20 cellular contexts compared by ENCODE assay signal in genomic region chr15:69141833-69142232, GRCh38.
"Had no signal": no experiment of that assay in that cellular context is flagged by ENCODE, and none has a peak within 500 bp of the region (broad histone marks: within the 10 kb centered on the region; RNA-seq: fewer than 3 reads in every experiment).

No MANE protein-coding gene starts in this region.

- H3K4me3 Mint-ChIP-seq: immature natural killer cell; naive thymus-derived CD4-positive, alpha-beta T cell; nephron progenitor cell; stimulated activated effector memory CD8-positive, alpha-beta T cell treated with anti-CD3 and anti-CD28 coated beads, Interleukin-12 subunit alpha, Interleukin-12 subunit beta, amount 100 ng/mL, for 72 hours had no signal

- DNase-seq: erythroblast; foreskin melanocyte; immature natural killer cell; left cardiac atrium; mesendoderm; naive thymus-derived CD4-positive, alpha-beta T cell; nephron progenitor cell; psoas muscle; retina; stimulated activated CD4-positive, alpha-beta T cell treated with anti-CD3 and anti-CD28 coated beads, Interleukin-4, amount 100 ng/mL, for 1 hour; stimulated activated CD8-positive, alpha-beta memory T cell treated with anti-CD3 and anti-CD28 coated beads, Interleukin-4, amount 100 ng/mL, for 48 hours; stimulated activated naive CD8-positive, alpha-beta T cell treated with anti-CD3 and anti-CD28 coated beads, Interleukin-15, Interleukin-2, amounts not matched to agents 100 U/mL and 50 U/mL, for 24 hours; testis; upper lobe of right lung had no signal

- ATAC-seq: left cardiac atrium; naive thymus-derived CD4-positive, alpha-beta T cell; psoas muscle; stimulated activated effector memory CD8-positive, alpha-beta T cell treated with anti-CD3 and anti-CD28 coated beads, Interleukin-12 subunit alpha, Interleukin-12 subunit beta, amount 100 ng/mL, for 72 hours; stimulated activated naive CD8-positive, alpha-beta T cell treated with anti-CD3 and anti-CD28 coated beads, Interleukin-15, Interleukin-2, amounts not matched to agents 100 U/mL and 50 U/mL, for 24 hours; upper lobe of right lung had no signal

- H3K4me1 Mint-ChIP-seq: immature natural killer cell; stimulated activated effector memory CD8-positive, alpha-beta T cell treated with anti-CD3 and anti-CD28 coated beads, Interleukin-12 subunit alpha, Interleukin-12 subunit beta, amount 100 ng/mL, for 72 hours had no signal

- H3K4me1 ChIP-seq: parathyroid adenoma, psoas muscle, right lobe of liver, testis, upper lobe of right lung, vagina had no signal

- H3K4me3 ChIP-seq: psoas muscle, right lobe of liver, testis, tibial nerve, upper lobe of right lung, vagina had no signal

- H3K27ac ChIP-seq: parathyroid adenoma, psoas muscle, right lobe of liver, testis, tibial nerve, upper lobe of right lung, vagina had no signal

- H2AFZ ChIP-seq: parathyroid adenoma had no signal

- H3K27ac Mint-ChIP-seq: immature natural killer cell; naive thymus-derived CD4-positive, alpha-beta T cell; nephron progenitor cell; stimulated activated effector memory CD8-positive, alpha-beta T cell treated with anti-CD3 and anti-CD28 coated beads, Interleukin-12 subunit alpha, Interleukin-12 subunit beta, amount 100 ng/mL, for 72 hours had no signal

- H3K79me2 ChIP-seq: parathyroid adenoma had no signal

- H3K27me3 ChIP-seq: right lobe of liver, testis, tibial nerve, upper lobe of right lung, vagina had no signal

- H3K9ac ChIP-seq: parathyroid adenoma had no signal

- H3K9me3 ChIP-seq: psoas muscle, right lobe of liver, testis, tibial nerve, upper lobe of right lung, vagina had no signal

- H3K36me3 Mint-ChIP-seq: immature natural killer cell; stimulated activated effector memory CD8-positive, alpha-beta T cell treated with anti-CD3 and anti-CD28 coated beads, Interleukin-12 subunit alpha, Interleukin-12 subunit beta, amount 100 ng/mL, for 72 hours had no signal

- FAIRE-seq: keratinocyte had no signal

- H3K9me3 Mint-ChIP-seq: immature natural killer cell; stimulated activated effector memory CD8-positive, alpha-beta T cell treated with anti-CD3 and anti-CD28 coated beads, Interleukin-12 subunit alpha, Interleukin-12 subunit beta, amount 100 ng/mL, for 72 hours had no signal

- H3K36me3 ChIP-seq: right lobe of liver, tibial nerve, upper lobe of right lung, vagina had no signal
